ENCODE assay signal across 26 cellular contexts in the genomic region with DNA sequence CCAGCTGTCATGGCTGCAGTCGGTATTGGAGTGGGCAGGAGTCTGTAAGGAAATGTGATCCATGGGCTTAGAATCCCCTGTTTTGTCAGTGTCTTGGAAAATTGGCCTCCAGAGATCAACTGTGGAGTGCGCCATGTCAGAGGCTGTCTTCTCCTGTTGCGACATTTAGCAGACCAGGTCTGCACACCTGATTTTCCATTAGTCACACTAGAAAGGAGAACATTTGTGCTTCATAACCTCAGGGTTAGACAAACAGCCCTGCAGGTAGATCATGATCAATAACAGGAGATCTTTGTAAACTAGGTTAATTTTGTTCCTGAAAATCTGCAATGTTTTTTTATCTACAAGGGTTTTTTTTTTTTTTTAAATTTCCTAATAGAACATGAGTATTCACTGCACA. TPM values are rescaled to one million over a fixed set of nuclear protein-coding genes. Genes with fewer than 3 reads are reported as not detected.
DNase-seq lines count a peak whose midpoint lies in the region; ATAC-seq lines count a peak whose summit lies in the region.
"Had no signal": no experiment of that assay in that cellular context is flagged by ENCODE, and none has a peak within 500 bp of the region (broad histone marks: within the 10 kb centered on the region; RNA-seq: fewer than 3 reads in every experiment).

No MANE protein-coding gene starts in this region.

- no peak overlapping the region for H3K4me2 ChIP-seq in neuronal stem cell (ENCODE audit: insufficient read depth, low read length, poor library complexity, severe bottlenecking)

- H3K9me3 ChIP-seq in neuronal stem cell (replicated peaks in 1 of 2; ENCODE audit: control insufficient read depth in 2 of 2, insufficient read depth in 1 of 2, low read depth in 1 of 2, low read length in 2 of 2): peaks cover 0 to under 1% of the 10 kb centered on the region in 2 donors

- no peak overlapping the region for H4K91ac ChIP-seq in neuronal stem cell (ENCODE audit: low read depth, low read length, poor library complexity)

- H4K8ac ChIP-seq in neuronal stem cell (ENCODE audit: low read depth, low read length): no peak overlapping the region

- DNase-seq in activated naive CD8-positive, alpha-beta T cell treated with anti-CD3 and anti-CD28 coated beads, Interleukin-2, amount 10 ng/mL, durations not matched to agents 7 days and 5 days: peak; percentile 5
- DNase-seq in activated naive CD8-positive, alpha-beta T cell treated with anti-CD3 and anti-CD28 coated beads for 36 hours: no peak
- peak; percentile 60 for DNase-seq in islet precursor cell
- no peak for DNase-seq in neuronal stem cell (ENCODE audit: low spot score)
- DNase-seq in stimulated activated CD4-positive, alpha-beta T cell treated with anti-CD3 and anti-CD28 coated beads, Interleukin-1b, Interleukin-23, amount 100 ng/mL, for 48 hours: no peak
- no peak for DNase-seq in DMS 273 treated with DMSO at 0.1 percent for 48 hours (lab: John Stamatoyannopoulos, UW)
- DNase-seq: 8988T, ACHN, Calu3, GF-D8, KBM-7, MV-4-11, NCI-H1105, NCI-H2029, NCI-H446 treated with DMSO at 0.1 percent for 48 hours, NCI-H526, SHP77 had no signal

- H3K14ac ChIP-seq in neuronal stem cell (ENCODE audit: low read length): no peak overlapping the region

- no peaks in the 10 kb centered on the region for H3K27me3 ChIP-seq in neuronal stem cell (ENCODE audit: control insufficient read depth in 3 of 3, insufficient read depth in 3 of 3, low read depth in 1 of 3, low read length in 3 of 3)

- ATAC-seq in activated naive CD8-positive, alpha-beta T cell treated with anti-CD3 and anti-CD28 coated beads, Interleukin-2, amount 10 ng/mL, durations not matched to agents 7 days and 5 days (ENCODE audit: low read depth): no peak
- ATAC-seq in GM21390 (IDR thresholded peaks at IDR 0.05; ENCODE audit: unreplicated experiment) (no peak), HG02973 (IDR thresholded peaks at IDR 0.05; ENCODE audit: unreplicated experiment) (no peak)
- ATAC-seq: HCT116, Panc1 had no signal

- no peak overlapping the region for H3K4me3 Mint-ChIP-seq in activated naive CD8-positive, alpha-beta T cell treated with anti-CD3 and anti-CD28 coated beads, Interleukin-2, amount 10 ng/mL, durations not matched to agents 7 days and 5 days
- H3K4me3 Mint-ChIP-seq in activated naive CD8-positive, alpha-beta T cell treated with anti-CD3 and anti-CD28 coated beads for 36 hours: no peak overlapping the region

- no peak overlapping the region for H2BK12ac ChIP-seq in neuronal stem cell (ENCODE audit: low read length)

- H3K27me3 Mint-ChIP-seq in activated naive CD8-positive, alpha-beta T cell treated with anti-CD3 and anti-CD28 coated beads, Interleukin-2, amount 10 ng/mL, durations not matched to agents 7 days and 5 days: peaks cover 2% of the 10 kb centered on the region
- H3K27me3 Mint-ChIP-seq in activated naive CD8-positive, alpha-beta T cell treated with anti-CD3 and anti-CD28 coated beads for 36 hours: no peaks in the 10 kb centered on the region

- H3K4me1 Mint-ChIP-seq in activated naive CD8-positive, alpha-beta T cell treated with anti-CD3 and anti-CD28 coated beads, Interleukin-2, amount 10 ng/mL, durations not matched to agents 7 days and 5 days: no peaks in the 10 kb centered on the region
- no peaks in the 10 kb centered on the region for H3K4me1 Mint-ChIP-seq in activated naive CD8-positive, alpha-beta T cell treated with anti-CD3 and anti-CD28 coated beads for 36 hours

- no peaks in the 10 kb centered on the region for H3K4me1 ChIP-seq in neuronal stem cell (ENCODE audit: control insufficient read depth in 2 of 2, insufficient read depth in 1 of 2, low read depth in 1 of 2, low read length in 2 of 2)

- no CpG with 5 or more reads among the region's 3 CpGs for WGBS in neuronal stem cell (ENCODE audit: extremely low coverage in 2 of 2, insufficient read length in 2 of 2, insufficient replicate concordance in 1 of 2), 2 donors

- no peak overlapping the region for H3K4ac ChIP-seq in neuronal stem cell (ENCODE audit: low read length)

- H3K27ac Mint-ChIP-seq in activated naive CD8-positive, alpha-beta T cell treated with anti-CD3 and anti-CD28 coated beads, Interleukin-2, amount 10 ng/mL, durations not matched to agents 7 days and 5 days: no peak overlapping the region
- no peak overlapping the region for H3K27ac Mint-ChIP-seq in activated naive CD8-positive, alpha-beta T cell treated with anti-CD3 and anti-CD28 coated beads for 36 hours

- H2AFZ ChIP-seq in neuronal stem cell (ENCODE audit: low read length): no peak overlapping the region

- peaks cover 8% of the 10 kb centered on the region for H3K36me3 Mint-ChIP-seq in activated naive CD8-positive, alpha-beta T cell treated with anti-CD3 and anti-CD28 coated beads, Interleukin-2, amount 10 ng/mL, durations not matched to agents 7 days and 5 days
- peaks cover 7% of the 10 kb centered on the region for H3K36me3 Mint-ChIP-seq in activated naive CD8-positive, alpha-beta T cell treated with anti-CD3 and anti-CD28 coated beads for 36 hours

- no peak overlapping the region for H3K23ac ChIP-seq in neuronal stem cell (ENCODE audit: low read depth, low read length, poor library complexity)

- POLR2A ChIA-PET in activated naive CD8-positive, alpha-beta T cell treated with anti-CD3 and anti-CD28 coated beads, Interleukin-2, amount 10 ng/mL, durations not matched to agents 7 days and 5 days (lab: Charles Lee): no interaction called here

- no peak overlapping the region for H2BK120ac ChIP-seq in neuronal stem cell (ENCODE audit: low read depth, low read length)

- no peak overlapping the region for H3K27ac ChIP-seq in neuronal stem cell (replicated peaks; ENCODE audit: low read length)
- H3K27ac ChIP-seq: HL-60, RWPE1 had no signal

- H3K4me3 ChIP-seq in neuronal stem cell (ENCODE audit: low read length in 2 of 2): no peak overlapping the region

- no peaks in the 10 kb centered on the region for H3K9me3 Mint-ChIP-seq in activated naive CD8-positive, alpha-beta T cell treated with anti-CD3 and anti-CD28 coated beads, Interleukin-2, amount 10 ng/mL, durations not matched to agents 7 days and 5 days
- H3K9me3 Mint-ChIP-seq in activated naive CD8-positive, alpha-beta T cell treated with anti-CD3 and anti-CD28 coated beads for 36 hours: no peaks in the 10 kb centered on the region

- no peak overlapping the region for H2BK5ac ChIP-seq in neuronal stem cell (ENCODE audit: low read length)

- H3K9ac ChIP-seq in neuronal stem cell (ENCODE audit: low read depth, low read length, poor library complexity): peak overlapping the region; percentile 50

- peak overlapping the region; percentile 27 for H3K18ac ChIP-seq in neuronal stem cell (ENCODE audit: low read length)

- no peaks in the 10 kb centered on the region for H3K36me3 ChIP-seq in neuronal stem cell (replicated peaks in 1 of 2; ENCODE audit: control insufficient read depth in 2 of 2, insufficient read depth in 2 of 2, low read length in 2 of 2)

- no peak overlapping the region for H2AK5ac ChIP-seq in neuronal stem cell (ENCODE audit: low read depth, low read length)

- no peak overlapping the region for H2BK15ac ChIP-seq in neuronal stem cell (ENCODE audit: low read length)

- H3K79me1 ChIP-seq in neuronal stem cell (ENCODE audit: low read depth, low read length): no peaks in the 10 kb centered on the region

RNA-seq across cellular contexts. Expression of gene LDLRAD4, which starts 28.0 kb away (rescaled TPM):
- total RNA-seq in activated naive CD8-positive, alpha-beta T cell treated with anti-CD3 and anti-CD28 coated beads, Interleukin-2, amount 10 ng/mL, durations not matched to agents 7 days and 5 days: 10 to 100 TPM; 40.3 to 44.3 TPM
- 10 to 100 TPM; 27.4 to 27.5 TPM for total RNA-seq in activated naive CD8-positive, alpha-beta T cell treated with anti-CD3 and anti-CD28 coated beads for 36 hours
- polyA plus RNA-seq in neuronal stem cell (2013, experiment 1 of 2): 1.5 TPM
- 1.1 TPM for polyA plus RNA-seq in neuronal stem cell (2013, experiment 2 of 2)
- total RNA-seq: LHCN-M2, MCF 10A had no signal
- polyA plus RNA-seq: BJ had no signal

Comparison
In these comparisons a context has a peak if more than half of its experiments do, and no peak if none do; other contexts are left out.
1. DNase-seq: peak in activated naive CD8-positive, alpha-beta T cell treated with anti-CD3 and anti-CD28 coated beads, Interleukin-2, amount 10 ng/mL, durations not matched to agents 7 days and 5 days (single experiment) and islet precursor cell (single experiment); none in activated naive CD8-positive, alpha-beta T cell treated with anti-CD3 and anti-CD28 coated beads for 36 hours (single experiment), neuronal stem cell (single experiment), stimulated activated CD4-positive, alpha-beta T cell treated with anti-CD3 and anti-CD28 coated beads, Interleukin-1b, Interleukin-23, amount 100 ng/mL, for 48 hours (single experiment) and DMS 273 treated with DMSO at 0.1 percent for 48 hours (single experiment).